3 cellular contexts compared by ENCODE assay signal in genomic region chr15:36026627-36027026, GRCh38.
TF ChIP-seq lines count a peak whose summit lies in the region.

No MANE protein-coding gene starts in this region.

TF ChIP-seq in HepG2, 621 proteins besides CTCF, POLR2A, EP300 and RAD21:
- peak; percentile 73 to 82 for TF ChIP-seq MAFK (conservative IDR thresholded peaks at IDR 0.05 in 1 of 2, IDR thresholded peaks at IDR 0.05 in 1 of 2; ENCODE audit: low read length in 2 of 2)
- TF ChIP-seq MAFF (IDR thresholded peaks at IDR 0.05; ENCODE audit: low read depth, low read length), result peak; percentile 65
- no peak for TF ChIP-seq ZBTB40 (IDR thresholded peaks at IDR 0.05)
- no peak for TF ChIP-seq ZBTB40 (CRISPR knock-in tag; IDR thresholded peaks at IDR 0.05)

TF ChIP-seq in GM23338, 12 proteins besides CTCF, POLR2A, EP300 and RAD21:
- TF ChIP-seq ETS1 (IDR thresholded peaks at IDR 0.05) (no peak), ZNF114 (CRISPR knock-in tag; IDR thresholded peaks at IDR 0.05) (no peak), EZH2 (IDR thresholded peaks at IDR 0.05; ENCODE audit: low read depth, unreplicated experiment) (no peak)
TF ChIP-seq in GM23338: peak in this region for 0.

TF ChIP-seq in K562, 482 proteins besides CTCF, POLR2A, EP300 and RAD21 (continued from another document):
- TF ChIP-seq ZNF316 (IDR thresholded peaks at IDR 0.05) (peak; percentile 74), MAFG (tag; conservative IDR thresholded peaks at IDR 0.05) (peak; percentile 47; the same call in 1 of the 2 replicates)
